18 cellular contexts compared by ENCODE assay signal in genomic region chr10:69568472-69569143, GRCh38. TPM values are rescaled to one million over a fixed set of nuclear protein-coding genes. Genes with fewer than 3 reads are reported as not detected.
DNase-seq lines count a peak whose midpoint lies in the region; ATAC-seq and TF ChIP-seq lines count a peak whose summit lies in the region.
"Had no signal": no experiment of that assay in that cellular context is flagged by ENCODE, and none has a peak within 500 bp of the region (broad histone marks: within the 10 kb centered on the region; RNA-seq: fewer than 3 reads in every experiment).

No MANE protein-coding gene starts in this region.

- H3K4me2 ChIP-seq in neural progenitor cell = peak overlapping the region; percentile 79
- H3K4me2 ChIP-seq: A549 had no signal

- peaks cover 44% of the 10 kb centered on the region for H3K4me1 Mint-ChIP-seq in WTC11
- H3K4me1 Mint-ChIP-seq in neural progenitor cell = peaks cover 21% of the 10 kb centered on the region

- H3K36me3 Mint-ChIP-seq in WTC11 (no peaks in the 10 kb centered on the region), neural progenitor cell (no peaks in the 10 kb centered on the region)

- DNase-seq in H7 (peak; percentile 91), WTC11 (ENCODE audit: low spot score) (peak; percentile 85), neural progenitor cell (ENCODE audit: low spot score) (peak; percentile 77), SHP77 (lab: John Stamatoyannopoulos, UW) (no peak), SIG-M5 treated with dmso at 0.1 percent for 504 hours (lab: John Stamatoyannopoulos, UW; ENCODE audit: unreplicated experiment) (no peak)
- no peak for DNase-seq in activated CD4-positive, alpha-beta T cell treated with anti-CD3 and anti-CD28 coated beads for 48 hours
- DNase-seq: C1 segment of cervical spinal cord, GF-D8, GOT3, NCI-H1417, NCI-H2029, NCI-H2171 treated with DMSO at 0.1 percent for 48 hours, NCI-H82 had no signal

- H3K4me1 ChIP-seq in iPS-15b (ENCODE audit: control insufficient read depth, insufficient read depth, low read length) (peaks cover 36% of the 10 kb centered on the region), neural progenitor cell (peaks cover 47% of the 10 kb centered on the region)

- TF ChIP-seq CTCF in WTC11 (IDR thresholded peaks at IDR 0.05) (no peak), neural progenitor cell (IDR thresholded peaks at IDR 0.05) (no peak)

- no peaks in the 10 kb centered on the region for H3K79me2 ChIP-seq in neural progenitor cell (ENCODE audit: low read depth)

- peak overlapping the region; percentile 88 for H3K4me3 Mint-ChIP-seq in WTC11
- H3K4me3 Mint-ChIP-seq in neural progenitor cell = no peak overlapping the region

- H3K27me3 ChIP-seq in H7 (ENCODE audit: control insufficient read depth, insufficient read depth, low read length) (peaks cover 86% of the 10 kb centered on the region), iPS-15b (ENCODE audit: control insufficient read depth, insufficient read depth, low read length) (peaks cover 98% of the 10 kb centered on the region), neural progenitor cell (peaks cover 100% of the 10 kb centered on the region)

- no peaks in the 10 kb centered on the region for H3K9me3 ChIP-seq in iPS-15b (ENCODE audit: control insufficient read depth, insufficient read depth, low read length)
- H3K9me3 ChIP-seq in neural progenitor cell (ENCODE audit: low read depth) = no peaks in the 10 kb centered on the region
- H3K9me3 ChIP-seq: A549 had no signal

- CTCF ChIA-PET in WTC11 (lab: Charles Lee) = interaction anchor here (2.2 to 10.1 kb wide), 7 partner anchors 10 to 118 kb away, joined by 5 to 117 read pairs (median 18); no protein-coding TSS in a partner anchor

- H3K27ac Mint-ChIP-seq in WTC11 (peak overlapping the region; percentile 88), neural progenitor cell (no peak overlapping the region)

- H3K9me3 Mint-ChIP-seq in WTC11 = no peaks in the 10 kb centered on the region; the same call in 1 of the 2 replicates
- peaks cover 6% of the 10 kb centered on the region for H3K9me3 Mint-ChIP-seq in neural progenitor cell

- H3K27ac ChIP-seq in neural progenitor cell = no peak overlapping the region
- H3K27ac ChIP-seq: A549, SK-N-MC had no signal

- H3K9ac ChIP-seq in iPS-15b (ENCODE audit: low read depth, low read length) = no peak overlapping the region
- H3K9ac ChIP-seq in neural progenitor cell = no peak overlapping the region

- H3K4me3 ChIP-seq in H7 (ENCODE audit: insufficient read depth, low read depth, low read length) = peak overlapping the region; percentile 31
- H3K4me3 ChIP-seq in iPS-15b (ENCODE audit: low read depth, low read length) = peak overlapping the region; percentile 58
- peak overlapping the region; percentile 43 for H3K4me3 ChIP-seq in neural progenitor cell
- H3K4me3 ChIP-seq: A549, SK-N-MC had no signal

- H3F3A ChIP-seq in neural progenitor cell (ENCODE audit: low read depth) = peaks cover 30% of the 10 kb centered on the region

- ATAC-seq in WTC11 (peak; percentile 56), HG02610 (IDR thresholded peaks at IDR 0.05; ENCODE audit: unreplicated experiment) (no peak)

- H3K36me3 ChIP-seq in H7 (replicated peaks; ENCODE audit: control insufficient read depth, insufficient read depth, low read length) (no peaks in the 10 kb centered on the region), iPS-15b (ENCODE audit: control insufficient read depth, insufficient read depth, low read length) (no peaks in the 10 kb centered on the region), neural progenitor cell (no peaks in the 10 kb centered on the region)

- POLR2A ChIA-PET in WTC11 (lab: Charles Lee) = no interaction called here

- H2AFZ ChIP-seq in neural progenitor cell (replicated peaks) = no peak overlapping the region

- H4K20me1 ChIP-seq in neural progenitor cell (ENCODE audit: low read depth) = peaks cover 70% of the 10 kb centered on the region

- H3K27me3 Mint-ChIP-seq in WTC11 (ENCODE audit: low read depth) (peaks cover 100% of the 10 kb centered on the region), neural progenitor cell (ENCODE audit: insufficient read depth, low read depth) (peaks cover 80% of the 10 kb centered on the region)

TF ChIP-seq in WTC11, 78 proteins besides CTCF, POLR2A, EP300 and RAD21 (continues in another document):
- TF ChIP-seq FOXP4 (CRISPR knock-in tag; IDR thresholded peaks at IDR 0.05) (no peak), MXD4 (CRISPR knock-in tag; IDR thresholded peaks at IDR 0.05; ENCODE audit: borderline replicate concordance) (no peak), ZNF219 (CRISPR knock-in tag; IDR thresholded peaks at IDR 0.05; ENCODE audit: borderline replicate concordance) (no peak), ZNF281 (CRISPR knock-in tag; IDR thresholded peaks at IDR 0.05) (peak; percentile 91), ZNF671 (CRISPR knock-in tag; IDR thresholded peaks at IDR 0.05) (no peak), CREM (CRISPR knock-in tag; IDR thresholded peaks at IDR 0.05) (no peak), JUN (CRISPR knock-in tag; IDR thresholded peaks at IDR 0.05) (no peak), ZNF512 (CRISPR knock-in tag; IDR thresholded peaks at IDR 0.05; ENCODE audit: borderline replicate concordance) (no peak), IRF2 (CRISPR knock-in tag; IDR thresholded peaks at IDR 0.05; ENCODE audit: borderline replicate concordance, low read depth) (no peak)
- TF ChIP-seq, protein P1, sequence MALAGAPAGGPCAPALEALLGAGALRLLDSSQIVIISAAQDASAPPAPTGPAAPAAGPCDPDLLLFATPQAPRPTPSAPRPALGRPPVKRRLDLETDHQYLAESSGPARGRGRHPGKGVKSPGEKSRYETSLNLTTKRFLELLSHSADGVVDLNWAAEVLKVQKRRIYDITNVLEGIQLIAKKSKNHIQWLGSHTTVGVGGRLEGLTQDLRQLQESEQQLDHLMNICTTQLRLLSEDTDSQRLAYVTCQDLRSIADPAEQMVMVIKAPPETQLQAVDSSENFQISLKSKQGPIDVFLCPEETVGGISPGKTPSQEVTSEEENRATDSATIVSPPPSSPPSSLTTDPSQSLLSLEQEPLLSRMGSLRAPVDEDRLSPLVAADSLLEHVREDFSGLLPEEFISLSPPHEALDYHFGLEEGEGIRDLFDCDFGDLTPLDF (CRISPR knock-in tag; IDR thresholded peaks at IDR 0.05) = no peak
- TF ChIP-seq, protein P2, sequence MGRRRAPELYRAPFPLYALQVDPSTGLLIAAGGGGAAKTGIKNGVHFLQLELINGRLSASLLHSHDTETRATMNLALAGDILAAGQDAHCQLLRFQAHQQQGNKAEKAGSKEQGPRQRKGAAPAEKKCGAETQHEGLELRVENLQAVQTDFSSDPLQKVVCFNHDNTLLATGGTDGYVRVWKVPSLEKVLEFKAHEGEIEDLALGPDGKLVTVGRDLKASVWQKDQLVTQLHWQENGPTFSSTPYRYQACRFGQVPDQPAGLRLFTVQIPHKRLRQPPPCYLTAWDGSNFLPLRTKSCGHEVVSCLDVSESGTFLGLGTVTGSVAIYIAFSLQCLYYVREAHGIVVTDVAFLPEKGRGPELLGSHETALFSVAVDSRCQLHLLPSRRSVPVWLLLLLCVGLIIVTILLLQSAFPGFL (CRISPR knock-in tag; IDR thresholded peaks at IDR 0.05; ENCODE audit: borderline replicate concordance) = no peak

RNA-seq across cellular contexts. Expression of gene NEUROG3, which starts 4.6 kb away (rescaled TPM):
- 0.14 and 1.4 TPM in 2 replicates for total RNA-seq in H7 (2014; rRNA removed; shearing (Covaris generic))
- total RNA-seq in WTC11 (2021) (1.9 to 2.4 TPM (median 2.0 TPM) in 3 replicates), neural progenitor cell (ENCODE audit: low replicate concordance) (not detected in 2 replicates)
- total RNA-seq: NCI-H460 had no signal

Comparison
In these comparisons a context has a peak if more than half of its experiments do, and no peak if none do; other contexts are left out.
1. DNase-seq: peak in H7 (single experiment), WTC11 (single experiment) and neural progenitor cell (single experiment); none in SHP77 (0 of 2), SIG-M5 treated with dmso at 0.1 percent for 504 hours (single experiment) and activated CD4-positive, alpha-beta T cell treated with anti-CD3 and anti-CD28 coated beads for 48 hours (single experiment).
2. Peak in every context shown above with its lines, with median percentiles within 50 percentile points of each other: H3K4me3 ChIP-seq.